Comparison of ENCODE assay signal across 13 cellular contexts in the genomic region with DNA sequence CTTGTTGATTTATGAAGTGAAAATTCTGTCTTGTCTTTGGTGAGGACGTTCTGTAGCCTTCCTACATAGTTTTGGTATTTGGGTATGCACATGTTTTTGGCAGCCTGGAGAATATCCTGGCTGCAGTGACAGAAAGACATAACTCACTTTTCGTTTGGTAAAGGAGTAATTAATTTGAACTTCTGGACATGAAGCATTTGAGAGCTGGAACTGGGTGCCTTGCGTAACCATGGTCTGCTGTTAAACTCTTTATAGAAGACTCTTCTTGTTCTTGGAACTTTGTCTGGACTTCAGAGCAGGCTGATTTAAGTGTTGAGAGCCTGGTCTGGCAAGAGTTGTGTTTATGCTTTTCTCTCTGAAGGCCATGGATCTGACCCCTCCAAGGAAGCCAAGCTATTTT.
A peak's percentile ranks its signal among the peaks of the same experiment; 100 is the strongest.
DNase-seq lines count a peak whose midpoint lies in the region; ATAC-seq and TF ChIP-seq lines count a peak whose summit lies in the region.
"Had no signal": no experiment of that assay in that cellular context is flagged by ENCODE, and none has a peak within 500 bp of the region (broad histone marks: within the 10 kb centered on the region; RNA-seq: fewer than 3 reads in every experiment).

No MANE protein-coding gene starts in this region.

- intact Hi-C loops in MCF 10A (cut with micrococcal nuclease) (no loop called here), mammary epithelial cell (cut with micrococcal nuclease) (no loop called here), ovary (cut with DNase I) (loop anchor here in 1 of 4 donors (5.0 kb wide), 1 partner anchor 260 kb away; a partner anchor contains a TSS), vagina (cut with DNase I) (loop anchor here (5.0 kb wide), 1 partner anchor 260 kb away; a partner anchor contains a TSS)

- H3K4me3 Mint-ChIP-seq in MCF 10A (ENCODE audit: unreplicated experiment): no peak overlapping the region

- H3K4me3 ChIP-seq in mammary epithelial cell (replicated peaks in 1 of 3; ENCODE audit: insufficient read depth in 1 of 3, low read depth in 2 of 3, low read length in 3 of 3) (no peak overlapping the region), fibroblast of villous mesenchyme (ENCODE audit: low read depth, low read length) (no peak overlapping the region), ovary (no peak overlapping the region), vagina (no peak overlapping the region)

- no peaks in the 10 kb centered on the region for H4K20me1 ChIP-seq in mammary epithelial cell (ENCODE audit: insufficient read depth, low read length)

- POLR2A ChIA-PET in MCF 10A (lab: Yijun Ruan, JAX): no interaction called here

- BruUV-seq in MCF 10A (replicated peaks; lab: Mats Ljungman, UMichigan): no TSS peak
- no TSS peak for BruUV-seq in mammary epithelial cell (replicated peaks; lab: Mats Ljungman, UMichigan)

- H3K27me3 Mint-ChIP-seq in MCF 10A (ENCODE audit: insufficient read depth, unreplicated experiment): peaks cover 21% of the 10 kb centered on the region

- TF ChIP-seq EP300 in ovary (IDR thresholded peaks at IDR 0.05): no peak

- no peaks in the 10 kb centered on the region for H3K9me3 ChIP-seq in mammary epithelial cell (replicated peaks; ENCODE audit: insufficient read depth, low read length)
- H3K9me3 ChIP-seq in ovary: no peaks in the 10 kb centered on the region
- no peaks in the 10 kb centered on the region for H3K9me3 ChIP-seq in vagina

- CTCF ChIA-PET in MCF 10A (lab: Yijun Ruan, JAX) (interaction anchor here (0.6 kb wide), 1 partner anchor 242 kb away, joined by 5 read pairs; no protein-coding TSS in a partner anchor), mammary epithelial cell (lab: Charles Lee; ENCODE audit: low non-redundant PET) (no interaction called here)

- H3K9ac ChIP-seq in mammary epithelial cell (ENCODE audit: insufficient read depth, low read length): no peak overlapping the region

- no peak for TF ChIP-seq POLR2A in ovary (IDR thresholded peaks at IDR 0.05)
- TF ChIP-seq POLR2A in vagina (IDR thresholded peaks at IDR 0.05): no peak

- DNase-seq in MCF 10A (ENCODE audit: unreplicated experiment) (peak; percentile 10), mammary epithelial cell (no peak), fibroblast of villous mesenchyme (ENCODE audit: low read depth) (peak; percentile 83), ovary (peak in 4 of 5 donors; percentile 35 to 79 (median 68)), vagina (ENCODE audit: extremely low spot score in 2 of 2) (peak in 1 of 2 donors; percentile 92)
- DNase-seq in activated CD4-positive, alpha-beta T cell treated with anti-CD3 and anti-CD28 coated beads, Interleukin-2, amount 50 U/mL, for 4 hours: no peak
- no peak for DNase-seq in activated naive CD4-positive, alpha-beta T cell treated with Interleukin-2 at 50 U/mL for 16 hours
- DNase-seq: activated naive CD4-positive, alpha-beta T cell treated with anti-CD3 and anti-CD28 coated beads, Interleukin-2, amount 50 U/mL, for 16 hours; effector CD8-positive, alpha-beta T cell; NCI-H1436; stimulated activated CD4-positive, alpha-beta T cell treated with anti-CD3 and anti-CD28 coated beads, Interleukin-15, amount 100 ng/mL, for 24 hours; T-helper 1 cell had no signal

- no peak overlapping the region for H3K4me2 ChIP-seq in mammary epithelial cell (ENCODE audit: insufficient read depth, low read depth, low read length)

- H3K79me2 ChIP-seq in mammary epithelial cell (ENCODE audit: insufficient read depth, low read length): no peaks in the 10 kb centered on the region

- H3K36me3 ChIP-seq in mammary epithelial cell (ENCODE audit: insufficient read depth, low read length) (no peaks in the 10 kb centered on the region), ovary (no peaks in the 10 kb centered on the region), vagina (no peaks in the 10 kb centered on the region)

- TF ChIP-seq CTCF in MCF 10A (IDR thresholded peaks at IDR 0.05; ENCODE audit: unreplicated experiment) (no peak), mammary epithelial cell (conservative IDR thresholded peaks at IDR 0.05 in 1 of 2, IDR thresholded peaks at IDR 0.05 in 1 of 2; ENCODE audit: extremely low read depth in 1 of 2, insufficient read depth in 1 of 2, low read depth in 1 of 2, low read length in 2 of 2) (no peak), fibroblast of villous mesenchyme (IDR thresholded peaks at IDR 0.05; ENCODE audit: insufficient read depth, low read depth, low read length) (no peak), ovary (IDR thresholded peaks at IDR 0.05) (no peak), vagina (IDR thresholded peaks at IDR 0.05) (no peak)

- no peak overlapping the region for H3K27ac ChIP-seq in mammary epithelial cell (ENCODE audit: insufficient read depth, low read depth, low read length)
- peak overlapping the region in 1 of 2 donors; percentile 70 for H3K27ac ChIP-seq in ovary
- H3K27ac ChIP-seq in vagina: peak overlapping the region; percentile 84

- H3K9me3 Mint-ChIP-seq in MCF 10A (ENCODE audit: unreplicated experiment): no peaks in the 10 kb centered on the region

- in situ Hi-C loops in mammary epithelial cell (cut with MboI; ENCODE audit: low sequenced_read_pairs in 2 of 2): no loop called here

- H3K27me3 ChIP-seq in mammary epithelial cell (ENCODE audit: insufficient read depth, low read length): peaks cover 6% of the 10 kb centered on the region
- H3K27me3 ChIP-seq in ovary: no peaks in the 10 kb centered on the region
- no peaks in the 10 kb centered on the region for H3K27me3 ChIP-seq in vagina

- H3K36me3 Mint-ChIP-seq in MCF 10A (ENCODE audit: insufficient read depth, unreplicated experiment): no peaks in the 10 kb centered on the region

- ATAC-seq in GM19397 (IDR thresholded peaks at IDR 0.05; ENCODE audit: unreplicated experiment): no peak

- H2AFZ ChIP-seq in mammary epithelial cell (ENCODE audit: low read depth, low read length): no peak overlapping the region

- no peak overlapping the region for H3K27ac Mint-ChIP-seq in MCF 10A (ENCODE audit: low read depth, unreplicated experiment)

- H3K4me1 Mint-ChIP-seq in MCF 10A (ENCODE audit: insufficient read depth, unreplicated experiment): peaks cover 12% of the 10 kb centered on the region

- H3K4me1 ChIP-seq in mammary epithelial cell (ENCODE audit: insufficient read depth, low read length) (no peaks in the 10 kb centered on the region), ovary (ENCODE audit: insufficient read depth) (peaks cover 17% of the 10 kb centered on the region), vagina (peaks cover 16% of the 10 kb centered on the region)

- 36% methylated on average over 3 of the region's 3 CpGs for WGBS in mammary epithelial cell (ENCODE audit: low coverage, missing lambda C conversion rate)
- WGBS in ovary, 3 donors: 2 to 8% (median 5%) methylated on average over 3 of the region's 3 CpGs

- dilution Hi-C loops in mammary epithelial cell (cut with HindIII; ENCODE audit: low sequenced_read_pairs): no loop called here

Comparison
In these comparisons a context has a peak if more than half of its experiments do, and no peak if none do; other contexts are left out.
1. DNase-seq: peak in MCF 10A (single experiment), fibroblast of villous mesenchyme (single experiment) and ovary (4 of 5); none in mammary epithelial cell (single experiment), activated CD4-positive, alpha-beta T cell treated with anti-CD3 and anti-CD28 coated beads, Interleukin-2, amount 50 U/mL, for 4 hours (0 of 2) and activated naive CD4-positive, alpha-beta T cell treated with Interleukin-2 at 50 U/mL for 16 hours (single experiment).